8 cellular contexts compared by ENCODE assay signal in genomic region chr10:124648738-124649137, GRCh38.
DNase-seq lines count a peak whose midpoint lies in the region; ATAC-seq and TF ChIP-seq lines count a peak whose summit lies in the region.

No MANE protein-coding gene starts in this region.

- no peaks in the 10 kb centered on the region for H3K27me3 Mint-ChIP-seq in natural killer cell (ENCODE audit: low read depth in 2 of 2)

- H3K4me1 ChIP-seq in transverse colon: peaks cover 31 to 63% (median 42%) of the 10 kb centered on the region in 4 donors

- in situ Hi-C loops in transverse colon (cut with MboI; ENCODE audit: low pct_ligation_motif_present in 1 of 4, low pct_unique_long_range_greater_than_20kb in 1 of 4, low sequenced_read_pairs in 3 of 4): loop anchor here in 2 of 4 donors (10.0 to 25.0 kb wide), 2 partner anchors 86 to 89 kb away; partner anchors contain the start of gene FAM53B (in 1 of the 2)

- no peak overlapping the region for H3K4me3 ChIP-seq in transverse colon

- no peaks in the 10 kb centered on the region for H3K36me3 ChIP-seq in transverse colon

- TF ChIP-seq CTCF in natural killer cell (IDR thresholded peaks at IDR 0.05) (no peak), transverse colon (IDR thresholded peaks at IDR 0.05) (no peak)

- CTCF ChIA-PET in HEK293T (lab: Yijun Ruan, JAX): interaction anchor here (0.5 kb wide), 1 partner anchor 206 kb away, joined by 4 read pairs; no protein-coding TSS in a partner anchor

- ATAC-seq in natural killer cell: peak; percentile 14 to 35 (median 31)

- H3K27ac ChIP-seq in transverse colon: peak overlapping the region; percentile 62 to 81 (median 74)

- H3K36me3 Mint-ChIP-seq in natural killer cell: no peaks in the 10 kb centered on the region

- peak overlapping the region; percentile 97 to 99 for H3K27ac Mint-ChIP-seq in natural killer cell

- DNase-seq in GM19238 (ENCODE audit: insufficient read length, low spot score) (peak; percentile 58), NCI-H510A (lab: John Stamatoyannopoulos, UW) (peak; percentile 96), activated T-cell treated with anti-CD3 and anti-CD28 coated beads for 4 hours (peak; percentile 32), erythroblast (lab: John Stamatoyannopoulos, UW) (peak; percentile 92 to 94), natural killer cell (peak; percentile 57), transverse colon (peak; percentile 64), HEK293T (ENCODE audit: extremely low spot score) (no peak), islet precursor cell (no peak)

- H3K27me3 ChIP-seq in transverse colon: no peaks in the 10 kb centered on the region

- peak overlapping the region; percentile 69 for H3K4me3 Mint-ChIP-seq in natural killer cell

- H3K9me3 ChIP-seq in transverse colon: no peaks in the 10 kb centered on the region

- 49% methylated on average over 9 of the region's 9 CpGs; no CpG with 5 or more reads in 1 of the 2 donors for WGBS in transverse colon (ENCODE audit: low coverage in 1 of 2), 2 donors

- peak; percentile 1 for TF ChIP-seq POLR2A in erythroblast (IDR thresholded peaks at IDR 0.05; ENCODE audit: low read length)
- TF ChIP-seq POLR2A in transverse colon (IDR thresholded peaks at IDR 0.05): no peak

- no peaks in the 10 kb centered on the region for H3K9me3 Mint-ChIP-seq in natural killer cell

- peaks cover 50 to 92% of the 10 kb centered on the region in 2 donors for H3K4me1 Mint-ChIP-seq in natural killer cell

- intact Hi-C loops in natural killer cell (cut with micrococcal nuclease) (no loop called here), transverse colon (cut with DNase I; ENCODE audit: low total_unique reads) (no loop called here)

- no peak for TF ChIP-seq EP300 in transverse colon (IDR thresholded peaks at IDR 0.05; ENCODE audit: low read depth)

- POLR2A ChIA-PET in HEK293T (lab: Yijun Ruan, JAX): no interaction called here

TF ChIP-seq in HEK293T, 16 proteins besides CTCF, POLR2A, EP300 and RAD21:
- no peak for TF ChIP-seq SUZ12 (IDR thresholded peaks at IDR 0.05)
- TF ChIP-seq SP1 (IDR thresholded peaks at IDR 0.05): no peak
- TF ChIP-seq NFRKB (IDR thresholded peaks at IDR 0.05): no peak
- no peak for TF ChIP-seq FOXK2 (IDR thresholded peaks at IDR 0.05)
- TF ChIP-seq FOXA1 (IDR thresholded peaks at IDR 0.05): no peak
- no peak for TF ChIP-seq L3MBTL2 (conservative IDR thresholded peaks at IDR 0.05)
- TF ChIP-seq LEF1 (IDR thresholded peaks at IDR 0.05; ENCODE audit: borderline replicate concordance): no peak
- no peak for TF ChIP-seq BHLHE40 (IDR thresholded peaks at IDR 0.05; ENCODE audit: borderline replicate concordance)
- no peak for TF ChIP-seq TARDBP (IDR thresholded peaks at IDR 0.05)
- no peak for TF ChIP-seq ELF4 (IDR thresholded peaks at IDR 0.05)
- TF ChIP-seq ARNT (IDR thresholded peaks at IDR 0.05): no peak
- no peak for TF ChIP-seq HDGF (IDR thresholded peaks at IDR 0.05; ENCODE audit: borderline replicate concordance)
- no peak for TF ChIP-seq ZNF384 (IDR thresholded peaks at IDR 0.05)
- no peak for TF ChIP-seq FOXM1 (IDR thresholded peaks at IDR 0.05; ENCODE audit: borderline replicate concordance)

Comparison
In these comparisons a context has a peak if more than half of its experiments do, and no peak if none do; other contexts are left out.
1. DNase-seq: peak in GM19238 (single experiment), NCI-H510A (single experiment), activated T-cell treated with anti-CD3 and anti-CD28 coated beads for 4 hours (single experiment), erythroblast (2 of 2), natural killer cell (single experiment) and transverse colon (single experiment); none in HEK293T (single experiment) and islet precursor cell (single experiment).